In genomic region chr17:78993981-78994671, GRCh38 we compare ENCODE assay signal across 23 cellular contexts. TPM values are rescaled to one million over a fixed set of nuclear protein-coding genes. Genes with fewer than 3 reads are reported as not detected.
DNase-seq lines count a peak whose midpoint lies in the region; FAIRE-seq and TF ChIP-seq lines count a peak whose summit lies in the region.
"Had no signal": no experiment of that assay in that cellular context is flagged by ENCODE, and none has a peak within 500 bp of the region (broad histone marks: within the 10 kb centered on the region; RNA-seq: fewer than 3 reads in every experiment).

No MANE protein-coding gene starts in this region.

- WGBS in endodermal cell (ENCODE audit: insufficient coverage in 1 of 2, insufficient read length in 1 of 2), 2 experiments = 93 to 94% methylated on average over 16 to 22 of the region's 22 CpGs

- no peaks in the 10 kb centered on the region for H3K9me3 Mint-ChIP-seq in endodermal cell
- H3K9me3 Mint-ChIP-seq: nephron, type B pancreatic cell had no signal

- no peak overlapping the region for H3K4me3 Mint-ChIP-seq in endodermal cell
- H3K4me3 Mint-ChIP-seq: nephron, type B pancreatic cell had no signal

- no peak overlapping the region for H3K4me3 ChIP-seq in endodermal cell (ENCODE audit: low read length)
- no peak overlapping the region for H3K4me3 ChIP-seq in osteoblast (ENCODE audit: insufficient read depth, low read length)
- H3K4me3 ChIP-seq: prostate gland, smooth muscle cell had no signal

- H3K36me3 ChIP-seq in endodermal cell (ENCODE audit: control insufficient read depth, insufficient read depth, low read length) (peaks cover 57% of the 10 kb centered on the region), osteoblast (ENCODE audit: insufficient read depth, low read length) (peaks cover 64% of the 10 kb centered on the region)

- H3K27me3 Mint-ChIP-seq in endodermal cell (ENCODE audit: insufficient read depth) = no peaks in the 10 kb centered on the region
- H3K27me3 Mint-ChIP-seq: type B pancreatic cell had no signal

- H4K20me1 ChIP-seq in osteoblast (ENCODE audit: insufficient read depth, low read length) = peaks cover 32% of the 10 kb centered on the region

- DNase-seq in AG08396 (ENCODE audit: low spot score) = peak; percentile 20
- DNase-seq in GM12892 (ENCODE audit: insufficient read length) = peak; percentile 26
- DNase-seq in endodermal cell = peak; percentile 52
- peak; percentile 90 for DNase-seq in osteoblast (ENCODE audit: insufficient read length, low spot score, missing footprints)
- DNase-seq in ACHN = no peak
- DNase-seq in MV-4-11 (lab: John Stamatoyannopoulos, UW) = no peak
- no peak for DNase-seq in DMS114 treated with DMSO at 0.1 percent for 48 hours (lab: John Stamatoyannopoulos, UW; ENCODE audit: unreplicated experiment)
- DNase-seq in NCI-H1436 treated with DMSO at 0.1 percent for 48 hours (lab: John Stamatoyannopoulos, UW) = no peak
- DNase-seq: activated CD4-positive, alpha-beta T cell treated with anti-CD3 and anti-CD28 coated beads, Interleukin-2, amount 50 U/mL, for 1 hour; activated naive CD4-positive, alpha-beta T cell treated with Interleukin-2 at 50 U/mL for 16 hours; activated T-cell treated with anti-CD3 and anti-CD28 coated beads for 4 hours; DND-41; effector CD8-positive, alpha-beta T cell; midbrain; NCI-H69; stimulated activated CD4-positive, alpha-beta T cell treated with anti-CD3 and anti-CD28 coated beads, Interleukin-4, amount 100 ng/mL, for 1 hour; stimulated activated naive CD8-positive, alpha-beta T cell treated with anti-CD3 and anti-CD28 coated beads, Interleukin-15, Interleukin-2, amounts not matched to agents 100 U/mL and 50 U/mL, for 24 hours; T-helper 1 cell had no signal

- H3K27ac Mint-ChIP-seq in endodermal cell = no peak overlapping the region
- H3K27ac Mint-ChIP-seq: nephron had no signal

- H3K4me1 Mint-ChIP-seq in endodermal cell = no peaks in the 10 kb centered on the region

- H3K27me3 ChIP-seq in endodermal cell (ENCODE audit: control insufficient read depth, insufficient read depth, low read length, poor library complexity, severe bottlenecking) = no peaks in the 10 kb centered on the region
- no peaks in the 10 kb centered on the region for H3K27me3 ChIP-seq in osteoblast (ENCODE audit: insufficient read depth, low read length)

- no peak for TF ChIP-seq CTCF in endodermal cell (conservative IDR thresholded peaks at IDR 0.05)
- no peak for TF ChIP-seq CTCF in osteoblast (IDR thresholded peaks at IDR 0.05; ENCODE audit: extremely low read depth, low read depth, low read length)

- no peaks in the 10 kb centered on the region for H3K4me1 ChIP-seq in endodermal cell (ENCODE audit: control insufficient read depth, insufficient read depth, low read length)
- H3K4me1 ChIP-seq in osteoblast (ENCODE audit: insufficient read depth, low read length) = peaks cover 9% of the 10 kb centered on the region

- no peak overlapping the region for H3K9ac ChIP-seq in endodermal cell (ENCODE audit: extremely low read depth, low read length, poor library complexity, severe bottlenecking)

- in situ Hi-C loops in ACHN (cut with HindIII; ENCODE audit: low pct_ligation_motif_present, low pct_unique_long_range_greater_than_20kb, low sequenced_read_pairs) = no loop called here

- H2AFZ ChIP-seq in osteoblast (ENCODE audit: low read length) = no peak overlapping the region

- no peak overlapping the region for H3K4me2 ChIP-seq in osteoblast (ENCODE audit: insufficient read depth, low read length)
- H3K4me2 ChIP-seq: smooth muscle cell had no signal

- no peak for FAIRE-seq in GM12892 (lab: Jason Lieb, UNC)
- FAIRE-seq: astrocyte had no signal

- H3K79me2 ChIP-seq in osteoblast (ENCODE audit: insufficient read depth, low read length) = peaks cover 69% of the 10 kb centered on the region

- H3K9me3 ChIP-seq in endodermal cell (ENCODE audit: control insufficient read depth, low read length) (no peaks in the 10 kb centered on the region), osteoblast (ENCODE audit: low read depth, low read length) (no peaks in the 10 kb centered on the region)
- H3K9me3 ChIP-seq: prostate gland had no signal

- no peak for TF ChIP-seq POLR2A in GM12892 (IDR thresholded peaks at IDR 0.05; ENCODE audit: low read depth, low read length)

- no peak overlapping the region for H3K27ac ChIP-seq in endodermal cell (ENCODE audit: low read depth, low read length)
- no peak overlapping the region for H3K27ac ChIP-seq in osteoblast (ENCODE audit: low read depth, low read length)

- H3K36me3 Mint-ChIP-seq in endodermal cell (ENCODE audit: low read depth) = peaks cover 71% of the 10 kb centered on the region

RNA-seq across cellular contexts. Expression of gene LGALS3BP, which starts 14.4 kb away (rescaled TPM):
- 0.70 TPM for polyA plus RNA-seq in GM12892 (2012; ENCODE audit: missing spikeins)
- total RNA-seq in endodermal cell = 10 to 100 TPM; 23.3 to 71.4 TPM
- 51.4 TPM for polyA plus RNA-seq in endodermal cell (2013, experiment 1 of 2)
- 47.9 TPM for polyA plus RNA-seq in endodermal cell (2013, experiment 2 of 2)
- 388 and 457 TPM in 2 replicates for total RNA-seq in osteoblast

RNA-seq across cellular contexts. Expression of gene CANT1, which starts 15.4 kb away (rescaled TPM):
- polyA plus RNA-seq in GM12892 (2012; ENCODE audit: missing spikeins) = 12.2 TPM
- 10 to 100 TPM; 57.5 to 61.8 TPM for total RNA-seq in endodermal cell
- polyA plus RNA-seq in endodermal cell (2013, experiment 1 of 2) = 50.7 TPM
- 48.7 TPM for polyA plus RNA-seq in endodermal cell (2013, experiment 2 of 2)
- 49.2 and 51.3 TPM in 2 replicates for total RNA-seq in osteoblast

RNA-seq across cellular contexts. Expression of gene C1QTNF1, which starts 29.8 kb away (rescaled TPM):
- polyA plus RNA-seq in GM12892 (2012; ENCODE audit: missing spikeins) = 0.08 TPM
- 10 to 100 TPM; 16.0 to 16.5 TPM for total RNA-seq in endodermal cell
- polyA plus RNA-seq in endodermal cell (2013, experiment 1 of 2) = 1.5 TPM
- 1.7 TPM for polyA plus RNA-seq in endodermal cell (2013, experiment 2 of 2)
- total RNA-seq in osteoblast = 13.8 and 14.4 TPM in 2 replicates

Comparison
In these comparisons a context has a peak if more than half of its experiments do, and no peak if none do; other contexts are left out.
1. DNase-seq: peak in AG08396 (single experiment), GM12892 (single experiment), endodermal cell (single experiment) and osteoblast (single experiment); none in ACHN (single experiment), MV-4-11 (single experiment), DMS114 treated with DMSO at 0.1 percent for 48 hours (single experiment) and NCI-H1436 treated with DMSO at 0.1 percent for 48 hours (single experiment).